Comparison of ENCODE assay signal across 11 cellular contexts in the genomic region with DNA sequence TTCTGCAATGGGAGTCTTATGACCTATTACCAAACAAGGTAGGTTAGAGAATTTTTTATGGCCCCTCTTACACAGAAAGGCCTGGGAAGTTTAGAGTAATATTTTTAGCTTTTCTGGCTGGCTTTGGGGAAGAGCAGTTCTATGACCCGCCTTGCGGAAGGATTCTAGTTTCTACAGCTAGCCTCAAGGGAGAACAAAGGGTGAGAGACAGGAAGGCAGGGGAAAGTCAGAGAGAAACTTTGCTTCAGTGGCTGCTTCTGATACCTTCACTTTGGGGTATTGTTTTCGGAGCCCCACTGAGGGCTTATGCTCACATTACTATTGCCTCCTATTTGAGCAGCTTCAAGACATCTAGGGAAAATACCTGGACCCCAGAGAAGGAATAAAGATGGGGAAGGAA.
DNase-seq lines count a peak whose midpoint lies in the region; ATAC-seq, FAIRE-seq and TF ChIP-seq lines count a peak whose summit lies in the region.
"Had no signal": no experiment of that assay in that cellular context is flagged by ENCODE, and none has a peak within 500 bp of the region (broad histone marks: within the 10 kb centered on the region; RNA-seq: fewer than 3 reads in every experiment).

No MANE protein-coding gene starts in this region.

- dilution Hi-C loops in mammary epithelial cell (cut with HindIII; ENCODE audit: low sequenced_read_pairs), result loop anchor here (10.0 kb wide), 1 partner anchor 88 kb away; no protein-coding TSS in a partner anchor

- no peaks in the 10 kb centered on the region for H4K20me1 ChIP-seq in BLaER1 treated with 17β-estradiol and CSF1 and Interleukin-3, amounts not matched to agents 10 nM and 100 nM
- no peaks in the 10 kb centered on the region for H4K20me1 ChIP-seq in mammary epithelial cell (ENCODE audit: insufficient read depth, low read length)
- no peaks in the 10 kb centered on the region for H4K20me1 ChIP-seq in HepG2 (ENCODE audit: insufficient read depth, low read length)

- TF ChIP-seq CTCF in mammary epithelial cell (conservative IDR thresholded peaks at IDR 0.05 in 1 of 2, IDR thresholded peaks at IDR 0.05 in 1 of 2; ENCODE audit: extremely low read depth in 1 of 2, insufficient read depth in 1 of 2, low read depth in 1 of 2, low read length in 2 of 2), result no peak
- no peak for TF ChIP-seq CTCF in HepG2 (CRISPR knock-in tag; IDR thresholded peaks at IDR 0.05)

- H3K27me3 ChIP-seq in BLaER1 treated with 17β-estradiol and CSF1 and Interleukin-3, amounts not matched to agents 10 nM and 100 nM, result no peaks in the 10 kb centered on the region
- H3K27me3 ChIP-seq in mammary epithelial cell (ENCODE audit: insufficient read depth, low read length) (no peaks in the 10 kb centered on the region), HepG2 (ENCODE audit: control insufficient read depth in 1 of 2, insufficient read depth in 2 of 2, low read length in 2 of 2) (no peaks in the 10 kb centered on the region)

- H2AFZ ChIP-seq in mammary epithelial cell (ENCODE audit: low read depth, low read length), result no peak overlapping the region
- no peak overlapping the region for H2AFZ ChIP-seq in HepG2 (ENCODE audit: low read length)

- no peaks in the 10 kb centered on the region for H3K36me3 ChIP-seq in BLaER1 treated with 17β-estradiol and CSF1 and Interleukin-3, amounts not matched to agents 10 nM and 100 nM
- H3K36me3 ChIP-seq in mammary epithelial cell (ENCODE audit: insufficient read depth, low read length) (no peaks in the 10 kb centered on the region), HepG2 (replicated peaks in 1 of 2; ENCODE audit: control insufficient read depth in 1 of 2, insufficient read depth in 2 of 2, low read length in 2 of 2) (no peaks in the 10 kb centered on the region)
- H3K36me3 ChIP-seq: prostate gland had no signal

- FAIRE-seq in HepG2 (lab: Jason Lieb, UNC), result no peak
- FAIRE-seq: kidney had no signal

- no peaks in the 10 kb centered on the region for H3K9me3 ChIP-seq in BLaER1 treated with 17β-estradiol and CSF1 and Interleukin-3, amounts not matched to agents 10 nM and 100 nM (replicated peaks in 1 of 11)
- no peaks in the 10 kb centered on the region for H3K9me3 ChIP-seq in mammary epithelial cell (replicated peaks; ENCODE audit: insufficient read depth, low read length)
- H3K9me3 ChIP-seq in HepG2 (ENCODE audit: low read length), result no peaks in the 10 kb centered on the region
- H3K9me3 ChIP-seq: prostate gland had no signal

- TF ChIP-seq EP300 in HepG2 (IDR thresholded peaks at IDR 0.05; ENCODE audit: low read depth in 2 of 2, low read length in 2 of 2) (no peak), HepG2 (CRISPR knock-in tag; IDR thresholded peaks at IDR 0.05; ENCODE audit: borderline replicate concordance) (no peak)

- CTCF ChIA-PET in mammary epithelial cell (lab: Charles Lee; ENCODE audit: low non-redundant PET) (no interaction called here), HepG2 (lab: Yijun Ruan, JAX; ENCODE audit: low intra/inter-chr PET ratio, low total read pairs) (no interaction called here)

- peak overlapping the region in 2 of 11 experiments; percentile 5 to 34; a peak in 3 of 22 replicates for H3K27ac ChIP-seq in BLaER1 treated with 17β-estradiol and CSF1 and Interleukin-3, amounts not matched to agents 10 nM and 100 nM
- no peak overlapping the region for H3K27ac ChIP-seq in mammary epithelial cell (ENCODE audit: insufficient read depth, low read depth, low read length)
- H3K27ac ChIP-seq in HepG2 (ENCODE audit: extremely low read length, insufficient read depth, low read length), result no peak overlapping the region
- H3K27ac ChIP-seq: prostate gland had no signal

- no TSS peak for BruUV-seq in mammary epithelial cell (replicated peaks; lab: Mats Ljungman, UMichigan)
- BruUV-seq in HepG2 (replicated peaks; lab: Mats Ljungman, UMichigan), result no TSS peak

- H3K79me2 ChIP-seq in mammary epithelial cell (ENCODE audit: insufficient read depth, low read length) (no peaks in the 10 kb centered on the region), HepG2 (ENCODE audit: insufficient read depth, low read length) (no peaks in the 10 kb centered on the region)

- 91% methylated on average over 3 of the region's 3 CpGs for WGBS in mammary epithelial cell (ENCODE audit: low coverage, missing lambda C conversion rate)
- 91% methylated on average over 3 of the region's 3 CpGs for WGBS in HepG2 (ENCODE audit: low lambda C conversion rate)

- H3K9ac ChIP-seq in BLaER1 treated with 17β-estradiol and CSF1 and Interleukin-3, amounts not matched to agents 10 nM and 100 nM, result peak overlapping the region in 3 of 11 experiments; percentile 2 to 14 (median 6); a peak in 3 of 22 replicates
- H3K9ac ChIP-seq in mammary epithelial cell (ENCODE audit: insufficient read depth, low read length), result no peak overlapping the region
- H3K9ac ChIP-seq in HepG2 (ENCODE audit: insufficient read depth, low read depth, low read length), result no peak overlapping the region

- in situ Hi-C loops in mammary epithelial cell (cut with MboI; ENCODE audit: low sequenced_read_pairs in 2 of 2) (no loop called here), HepG2 (cut with HindIII; ENCODE audit: extremely low pct_ligation_motif_present, low pct_unique_long_range_greater_than_20kb) (no loop called here)

- TF ChIP-seq RAD21 in HepG2 (CRISPR knock-in tag; IDR thresholded peaks at IDR 0.05), result no peak

- peaks cover 17 to 28% (median 22%) of the 10 kb centered on the region in 10 experiments for H3K4me1 ChIP-seq in BLaER1 treated with 17β-estradiol and CSF1 and Interleukin-3, amounts not matched to agents 10 nM and 100 nM
- no peaks in the 10 kb centered on the region for H3K4me1 ChIP-seq in mammary epithelial cell (ENCODE audit: insufficient read depth, low read length)
- H3K4me1 ChIP-seq in HepG2 (ENCODE audit: insufficient read depth, low read length), result peaks cover 57% of the 10 kb centered on the region
- H3K4me1 ChIP-seq: prostate gland had no signal

- TF ChIP-seq POLR2A in HepG2 (IDR thresholded peaks at IDR 0.05; ENCODE audit: insufficient read depth in 1 of 2, low read depth in 2 of 2, low read length in 2 of 2), result no peak

- ATAC-seq in GM19035 (IDR thresholded peaks at IDR 0.05; ENCODE audit: unreplicated experiment) (peak; percentile 84), HG02588 (IDR thresholded peaks at IDR 0.05; ENCODE audit: unreplicated experiment) (peak; percentile 82), HG03442 (IDR thresholded peaks at IDR 0.05; ENCODE audit: unreplicated experiment) (peak; percentile 89), HepG2 (no peak)

- peak overlapping the region; percentile 53 to 87 (median 77) for H3K4me2 ChIP-seq in BLaER1 treated with 17β-estradiol and CSF1 and Interleukin-3, amounts not matched to agents 10 nM and 100 nM
- H3K4me2 ChIP-seq in mammary epithelial cell (ENCODE audit: insufficient read depth, low read depth, low read length) (no peak overlapping the region), HepG2 (ENCODE audit: low read depth, low read length) (no peak overlapping the region)

- H3K4me3 ChIP-seq in BLaER1 treated with 17β-estradiol and CSF1 and Interleukin-3, amounts not matched to agents 10 nM and 100 nM, result no peak overlapping the region
- H3K4me3 ChIP-seq in mammary epithelial cell (replicated peaks in 1 of 3; ENCODE audit: insufficient read depth in 1 of 3, low read depth in 2 of 3, low read length in 3 of 3), result no peak overlapping the region
- H3K4me3 ChIP-seq in HepG2 (replicated peaks in 1 of 3; ENCODE audit: insufficient read depth in 1 of 3, low read depth in 2 of 3, low read length in 3 of 3), result no peak overlapping the region
- H3K4me3 ChIP-seq: prostate gland had no signal

- POLR2A ChIA-PET in HepG2 (lab: Yijun Ruan, JAX), result no interaction called here

- intact Hi-C loops in mammary epithelial cell (cut with micrococcal nuclease) (no loop called here), HepG2 (cut with micrococcal nuclease; ENCODE audit: unreplicated experiment) (no loop called here)

- DNase-seq in dermis blood vessel endothelial cell (no peak), mammary epithelial cell (no peak), HepG2 (ENCODE audit: low spot score) (no peak)
- DNase-seq in activated CD4-positive, CD25-positive, alpha-beta regulatory T cell (lab: John Stamatoyannopoulos, UW), result no peak
- DNase-seq: activated CD4-positive, alpha-beta T cell treated with anti-CD3 and anti-CD28 coated beads, Interleukin-2, amount 50 U/mL, for 1 hour; kidney had no signal

TF ChIP-seq in HepG2, 621 proteins besides CTCF, POLR2A, EP300 and RAD21 (continues in another document):
- TF ChIP-seq, protein P1, sequence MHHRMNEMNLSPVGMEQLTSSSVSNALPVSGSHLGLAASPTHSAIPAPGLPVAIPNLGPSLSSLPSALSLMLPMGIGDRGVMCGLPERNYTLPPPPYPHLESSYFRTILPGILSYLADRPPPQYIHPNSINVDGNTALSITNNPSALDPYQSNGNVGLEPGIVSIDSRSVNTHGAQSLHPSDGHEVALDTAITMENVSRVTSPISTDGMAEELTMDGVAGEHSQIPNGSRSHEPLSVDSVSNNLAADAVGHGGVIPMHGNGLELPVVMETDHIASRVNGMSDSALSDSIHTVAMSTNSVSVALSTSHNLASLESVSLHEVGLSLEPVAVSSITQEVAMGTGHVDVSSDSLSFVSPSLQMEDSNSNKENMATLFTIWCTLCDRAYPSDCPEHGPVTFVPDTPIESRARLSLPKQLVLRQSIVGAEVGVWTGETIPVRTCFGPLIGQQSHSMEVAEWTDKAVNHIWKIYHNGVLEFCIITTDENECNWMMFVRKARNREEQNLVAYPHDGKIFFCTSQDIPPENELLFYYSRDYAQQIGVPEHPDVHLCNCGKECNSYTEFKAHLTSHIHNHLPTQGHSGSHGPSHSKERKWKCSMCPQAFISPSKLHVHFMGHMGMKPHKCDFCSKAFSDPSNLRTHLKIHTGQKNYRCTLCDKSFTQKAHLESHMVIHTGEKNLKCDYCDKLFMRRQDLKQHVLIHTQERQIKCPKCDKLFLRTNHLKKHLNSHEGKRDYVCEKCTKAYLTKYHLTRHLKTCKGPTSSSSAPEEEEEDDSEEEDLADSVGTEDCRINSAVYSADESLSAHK (CRISPR knock-in tag; IDR thresholded peaks at IDR 0.05; ENCODE audit: borderline replicate concordance), result no peak
- TF ChIP-seq ZNF276 (CRISPR knock-in tag; IDR thresholded peaks at IDR 0.05; ENCODE audit: low read depth) (no peak), SIN3B (IDR thresholded peaks at IDR 0.05; ENCODE audit: low read length) (no peak), ARNT (IDR thresholded peaks at IDR 0.05) (no peak)

Comparison
In these comparisons a context has a peak if more than half of its experiments do, and no peak if none do; other contexts are left out.
1. H3K4me2 ChIP-seq: peak in BLaER1 treated with 17β-estradiol and CSF1 and Interleukin-3, amounts not matched to agents 10 nM and 100 nM (11 of 11); none in mammary epithelial cell (single experiment) and HepG2 (single experiment).